In the genomic region with DNA sequence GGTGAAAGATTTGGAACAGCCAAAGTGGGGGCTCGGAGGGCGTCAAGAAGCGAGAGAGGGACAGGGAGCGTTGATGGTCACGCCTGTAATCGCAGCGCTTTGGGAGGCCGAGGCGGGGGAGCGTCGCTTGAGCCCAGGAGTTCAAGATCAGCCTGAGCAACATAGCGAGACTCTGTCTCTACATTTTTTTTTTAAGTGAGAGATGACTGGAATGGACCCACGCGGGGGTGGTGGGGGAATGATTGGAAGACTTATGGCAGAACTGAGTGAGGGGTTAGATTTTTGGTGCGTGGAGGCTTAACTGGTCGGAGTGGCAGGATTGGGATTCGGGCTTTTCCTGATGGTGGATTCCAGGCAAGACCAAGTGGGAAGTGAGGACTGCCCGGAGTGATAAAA, we compare ENCODE assay signal across 8 cellular contexts. TPM values are rescaled to one million over a fixed set of nuclear protein-coding genes. Genes with fewer than 3 reads are reported as not detected.
DNase-seq lines count a peak whose midpoint lies in the region; TF ChIP-seq lines count a peak whose summit lies in the region.

No MANE protein-coding gene starts in this region.

- POLR2A ChIA-PET in activated CD4-positive, alpha-beta memory T cell treated with anti-CD3 and anti-CD28 coated beads, Interleukin-2, amount 10 ng/mL, durations not matched to agents 7 days and 5 days (lab: Charles Lee), result interaction anchor here (1.0 to 2.9 kb wide), 16 partner anchors 10 to 555 kb away, joined by 3 to 31 read pairs (median 8); a partner anchor contains a TSS

- no peak for TF ChIP-seq CTCF in left ventricle myocardium inferior (IDR thresholded peaks at IDR 0.05; ENCODE audit: borderline replicate concordance)

- peaks cover 30% of the 10 kb centered on the region for H3K4me1 Mint-ChIP-seq in activated CD4-positive, alpha-beta memory T cell treated with anti-CD3 and anti-CD28 coated beads, Interleukin-2, amount 10 ng/mL, durations not matched to agents 7 days and 5 days

- DNase-seq in NCI-H510A treated with DMSO at 0.1 percent for 48 hours (lab: John Stamatoyannopoulos, UW) (peak; percentile 47), NCI-H510A (lab: John Stamatoyannopoulos, UW) (no peak), left ventricle myocardium inferior (no peak), DMS53 treated with DMSO at 0.1 percent for 48 hours (lab: John Stamatoyannopoulos, UW; ENCODE audit: unreplicated experiment) (no peak), NCI-H446 (lab: John Stamatoyannopoulos, UW) (no peak), DMS153 (lab: John Stamatoyannopoulos, UW) (no peak)
- no peak for DNase-seq in activated CD4-positive, alpha-beta memory T cell treated with anti-CD3 and anti-CD28 coated beads, Interleukin-2, amount 10 ng/mL, durations not matched to agents 7 days and 5 days

- peak overlapping the region; percentile 86 for H3K4me3 ChIP-seq in left ventricle myocardium inferior
- peak overlapping the region; percentile 91 to 93 (median 93) for H3K4me3 ChIP-seq in skeletal muscle tissue (ENCODE audit: low read length in 3 of 3)

- CTCF ChIA-PET in activated CD4-positive, alpha-beta memory T cell treated with anti-CD3 and anti-CD28 coated beads, Interleukin-2, amount 10 ng/mL, durations not matched to agents 7 days and 5 days (lab: Charles Lee), result interaction anchor here (1.3 to 3.2 kb wide), 4 partner anchors 13 to 233 kb away, joined by 3 to 45 read pairs (median 26); a partner anchor contains a TSS

- H3K4me3 Mint-ChIP-seq in activated CD4-positive, alpha-beta memory T cell treated with anti-CD3 and anti-CD28 coated beads, Interleukin-2, amount 10 ng/mL, durations not matched to agents 7 days and 5 days, result peak overlapping the region; percentile 97

- peaks cover 44% of the 10 kb centered on the region for H3K4me1 ChIP-seq in left ventricle myocardium inferior
- peaks cover 20 to 30% (median 25%) of the 10 kb centered on the region in 3 donors for H3K4me1 ChIP-seq in skeletal muscle tissue (ENCODE audit: control insufficient read depth in 3 of 3, insufficient read depth in 3 of 3, low read length in 3 of 3)

- H3K27me3 Mint-ChIP-seq in activated CD4-positive, alpha-beta memory T cell treated with anti-CD3 and anti-CD28 coated beads, Interleukin-2, amount 10 ng/mL, durations not matched to agents 7 days and 5 days, result peaks cover 9% of the 10 kb centered on the region

- H3K9me3 Mint-ChIP-seq in activated CD4-positive, alpha-beta memory T cell treated with anti-CD3 and anti-CD28 coated beads, Interleukin-2, amount 10 ng/mL, durations not matched to agents 7 days and 5 days, result no peaks in the 10 kb centered on the region

- peak overlapping the region; percentile 81 to 99 (median 98) for H3K9ac ChIP-seq in skeletal muscle tissue (ENCODE audit: low read depth in 1 of 3, low read length in 3 of 3)

- no peaks in the 10 kb centered on the region for H3K9me3 ChIP-seq in left ventricle myocardium inferior (replicated peaks)
- no peaks in the 10 kb centered on the region for H3K9me3 ChIP-seq in skeletal muscle tissue (ENCODE audit: control insufficient read depth in 3 of 3, low read length in 3 of 3)

- peaks cover 28% of the 10 kb centered on the region for H3K36me3 Mint-ChIP-seq in activated CD4-positive, alpha-beta memory T cell treated with anti-CD3 and anti-CD28 coated beads, Interleukin-2, amount 10 ng/mL, durations not matched to agents 7 days and 5 days (ENCODE audit: low read depth)

- peak overlapping the region; percentile 92 for H3K27ac Mint-ChIP-seq in activated CD4-positive, alpha-beta memory T cell treated with anti-CD3 and anti-CD28 coated beads, Interleukin-2, amount 10 ng/mL, durations not matched to agents 7 days and 5 days

- H3K27me3 ChIP-seq in left ventricle myocardium inferior (ENCODE audit: low read depth) (no peaks in the 10 kb centered on the region), skeletal muscle tissue (ENCODE audit: control insufficient read depth in 3 of 3, insufficient read depth in 3 of 3, low read length in 3 of 3) (peaks cover 0 to 2% (median 0%) of the 10 kb centered on the region in 3 donors)

- peaks cover 37% of the 10 kb centered on the region for H3K36me3 ChIP-seq in left ventricle myocardium inferior
- H3K36me3 ChIP-seq in skeletal muscle tissue (ENCODE audit: control insufficient read depth in 3 of 3, insufficient read depth in 3 of 3, low read length in 3 of 3), result peaks cover 20 to 33% (median 25%) of the 10 kb centered on the region in 3 donors

- intact Hi-C loops in left ventricle myocardium inferior (cut with micrococcal nuclease), result no loop called here

- H3K27ac ChIP-seq in left ventricle myocardium inferior (replicated peaks), result peak overlapping the region; percentile 93
- peak overlapping the region; percentile 95 for H3K27ac ChIP-seq in skeletal muscle tissue (ENCODE audit: low read depth, low read length)

RNA-seq across cellular contexts. Expression of a gene that starts 0.7 kb away (rescaled TPM):
- 100 to 1,000 TPM; 167 to 178 TPM for total RNA-seq in activated CD4-positive, alpha-beta memory T cell treated with anti-CD3 and anti-CD28 coated beads, Interleukin-2, amount 10 ng/mL, durations not matched to agents 7 days and 5 days
- total RNA-seq in left ventricle myocardium inferior (349 TPM), skeletal muscle tissue (129 TPM)

RNA-seq across cellular contexts. Expression of a gene that starts 12.7 kb away (rescaled TPM):
- under 1 TPM; 0.28 to 0.40 TPM for total RNA-seq in activated CD4-positive, alpha-beta memory T cell treated with anti-CD3 and anti-CD28 coated beads, Interleukin-2, amount 10 ng/mL, durations not matched to agents 7 days and 5 days
- total RNA-seq in left ventricle myocardium inferior, result not detected
- not detected for total RNA-seq in skeletal muscle tissue

RNA-seq across cellular contexts. Expression of a gene that starts 13.4 kb away (rescaled TPM):
- 1 to 10 TPM; 2.1 to 3.8 TPM for total RNA-seq in activated CD4-positive, alpha-beta memory T cell treated with anti-CD3 and anti-CD28 coated beads, Interleukin-2, amount 10 ng/mL, durations not matched to agents 7 days and 5 days
- total RNA-seq in left ventricle myocardium inferior (0.71 TPM), skeletal muscle tissue (not detected)

RNA-seq across cellular contexts. Expression of a gene that starts 27.8 kb away (rescaled TPM):
- total RNA-seq in activated CD4-positive, alpha-beta memory T cell treated with anti-CD3 and anti-CD28 coated beads, Interleukin-2, amount 10 ng/mL, durations not matched to agents 7 days and 5 days, result 10 to 100 TPM; 34.7 to 36.5 TPM
- 11.5 TPM for total RNA-seq in left ventricle myocardium inferior
- 4.7 TPM for total RNA-seq in skeletal muscle tissue

RNA-seq across cellular contexts. Expression of a gene that starts 39.5 kb away (rescaled TPM):
- 1 to 10 TPM; 5.3 to 5.7 TPM for total RNA-seq in activated CD4-positive, alpha-beta memory T cell treated with anti-CD3 and anti-CD28 coated beads, Interleukin-2, amount 10 ng/mL, durations not matched to agents 7 days and 5 days
- 1.4 TPM for total RNA-seq in left ventricle myocardium inferior
- 3.1 TPM for total RNA-seq in skeletal muscle tissue
